Comparison of ENCODE assay signal across 1 cellular context in genomic region chr5:55911784-55912653, GRCh38.
A peak's percentile ranks its signal among the peaks of the same experiment; 100 is the strongest.
TF ChIP-seq lines count a peak whose summit lies in the region.

No MANE protein-coding gene starts in this region.

TF ChIP-seq in K562, 482 proteins besides CTCF, POLR2A, EP300 and RAD21:
- TF ChIP-seq, protein P1, sequence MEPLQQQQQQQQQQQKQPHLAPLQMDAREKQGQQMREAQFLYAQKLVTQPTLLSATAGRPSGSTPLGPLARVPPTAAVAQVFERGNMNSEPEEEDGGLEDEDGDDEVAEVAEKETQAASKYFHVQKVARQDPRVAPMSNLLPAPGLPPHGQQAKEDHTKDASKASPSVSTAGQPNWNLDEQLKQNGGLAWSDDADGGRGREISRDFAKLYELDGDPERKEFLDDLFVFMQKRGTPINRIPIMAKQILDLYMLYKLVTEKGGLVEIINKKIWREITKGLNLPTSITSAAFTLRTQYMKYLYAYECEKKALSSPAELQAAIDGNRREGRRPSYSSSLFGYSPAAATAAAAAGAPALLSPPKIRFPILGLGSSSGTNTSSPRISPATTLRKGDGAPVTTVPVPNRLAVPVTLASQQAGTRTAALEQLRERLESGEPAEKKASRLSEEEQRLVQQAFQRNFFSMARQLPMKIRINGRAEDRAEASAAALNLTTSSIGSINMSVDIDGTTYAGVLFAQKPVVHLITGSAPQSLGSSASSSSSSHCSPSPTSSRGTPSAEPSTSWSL (CRISPR knock-in tag; IDR thresholded peaks at IDR 0.05; ENCODE audit: borderline replicate concordance) = no peak
- TF ChIP-seq CEBPG (CRISPR knock-in tag; IDR thresholded peaks at IDR 0.05) = no peak; the same call in 1 of the 2 replicates
- peak; percentile 79 to 92 for TF ChIP-seq CEBPG (tag; conservative IDR thresholded peaks at IDR 0.05 in 1 of 2, IDR thresholded peaks at IDR 0.05 in 1 of 2)
- TF ChIP-seq ZNF77 (CRISPR knock-in tag; IDR thresholded peaks at IDR 0.05) = no peak
- TF ChIP-seq THRB (CRISPR knock-in tag; conservative IDR thresholded peaks at IDR 0.05) = no peak
- no peak for TF ChIP-seq OTX1 (CRISPR knock-in tag; IDR thresholded peaks at IDR 0.05)
- TF ChIP-seq DLX4 (CRISPR knock-in tag; IDR thresholded peaks at IDR 0.05) = no peak
- TF ChIP-seq NFATC3 (IDR thresholded peaks at IDR 0.05) = no peak
- TF ChIP-seq ZNF766 (CRISPR knock-in tag; conservative IDR thresholded peaks at IDR 0.05) = 0 out of 2 replicates have a peak, but pooled peaks have one; percentile 25
- TF ChIP-seq HOXB6 (CRISPR knock-in tag; IDR thresholded peaks at IDR 0.05; ENCODE audit: borderline replicate concordance) = no peak
- TF ChIP-seq ZNF584 (CRISPR knock-in tag; IDR thresholded peaks at IDR 0.05; ENCODE audit: low read depth) = peak; percentile 76
- TF ChIP-seq EP400 (IDR thresholded peaks at IDR 0.05) = no peak
- no peak for TF ChIP-seq NR2C2 (CRISPR knock-in tag; IDR thresholded peaks at IDR 0.05)
- TF ChIP-seq NR2C2 (tag; IDR thresholded peaks at IDR 0.05) = peak; percentile 28; the same call in 1 of the 2 replicates
- no peak for TF ChIP-seq MTA1 (IDR thresholded peaks at IDR 0.05; ENCODE audit: borderline replicate concordance)
- no peak for TF ChIP-seq NFE2 (IDR thresholded peaks at IDR 0.05; ENCODE audit: low read depth)
- TF ChIP-seq ZNF589 (CRISPR knock-in tag; IDR thresholded peaks at IDR 0.05; ENCODE audit: low read depth) = peak; percentile 72; the same call in 1 of the 2 replicates
- TF ChIP-seq, protein P2, sequence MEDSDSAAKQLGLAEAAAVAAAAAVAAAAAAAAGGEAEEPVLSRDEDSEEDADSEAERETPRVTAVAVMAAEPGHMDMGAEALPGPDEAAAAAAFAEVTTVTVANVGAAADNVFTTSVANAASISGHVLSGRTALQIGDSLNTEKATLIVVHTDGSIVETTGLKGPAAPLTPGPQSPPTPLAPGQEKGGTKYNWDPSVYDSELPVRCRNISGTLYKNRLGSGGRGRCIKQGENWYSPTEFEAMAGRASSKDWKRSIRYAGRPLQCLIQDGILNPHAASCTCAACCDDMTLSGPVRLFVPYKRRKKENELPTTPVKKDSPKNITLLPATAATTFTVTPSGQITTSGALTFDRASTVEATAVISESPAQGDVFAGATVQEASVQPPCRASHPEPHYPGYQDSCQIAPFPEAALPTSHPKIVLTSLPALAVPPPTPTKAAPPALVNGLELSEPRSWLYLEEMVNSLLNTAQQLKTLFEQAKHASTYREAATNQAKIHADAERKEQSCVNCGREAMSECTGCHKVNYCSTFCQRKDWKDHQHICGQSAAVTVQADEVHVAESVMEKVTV (CRISPR knock-in tag; IDR thresholded peaks at IDR 0.05) = no peak
- TF ChIP-seq RAD51 (IDR thresholded peaks at IDR 0.05; ENCODE audit: borderline replicate concordance, low read depth) = no peak
- TF ChIP-seq, protein P3, sequence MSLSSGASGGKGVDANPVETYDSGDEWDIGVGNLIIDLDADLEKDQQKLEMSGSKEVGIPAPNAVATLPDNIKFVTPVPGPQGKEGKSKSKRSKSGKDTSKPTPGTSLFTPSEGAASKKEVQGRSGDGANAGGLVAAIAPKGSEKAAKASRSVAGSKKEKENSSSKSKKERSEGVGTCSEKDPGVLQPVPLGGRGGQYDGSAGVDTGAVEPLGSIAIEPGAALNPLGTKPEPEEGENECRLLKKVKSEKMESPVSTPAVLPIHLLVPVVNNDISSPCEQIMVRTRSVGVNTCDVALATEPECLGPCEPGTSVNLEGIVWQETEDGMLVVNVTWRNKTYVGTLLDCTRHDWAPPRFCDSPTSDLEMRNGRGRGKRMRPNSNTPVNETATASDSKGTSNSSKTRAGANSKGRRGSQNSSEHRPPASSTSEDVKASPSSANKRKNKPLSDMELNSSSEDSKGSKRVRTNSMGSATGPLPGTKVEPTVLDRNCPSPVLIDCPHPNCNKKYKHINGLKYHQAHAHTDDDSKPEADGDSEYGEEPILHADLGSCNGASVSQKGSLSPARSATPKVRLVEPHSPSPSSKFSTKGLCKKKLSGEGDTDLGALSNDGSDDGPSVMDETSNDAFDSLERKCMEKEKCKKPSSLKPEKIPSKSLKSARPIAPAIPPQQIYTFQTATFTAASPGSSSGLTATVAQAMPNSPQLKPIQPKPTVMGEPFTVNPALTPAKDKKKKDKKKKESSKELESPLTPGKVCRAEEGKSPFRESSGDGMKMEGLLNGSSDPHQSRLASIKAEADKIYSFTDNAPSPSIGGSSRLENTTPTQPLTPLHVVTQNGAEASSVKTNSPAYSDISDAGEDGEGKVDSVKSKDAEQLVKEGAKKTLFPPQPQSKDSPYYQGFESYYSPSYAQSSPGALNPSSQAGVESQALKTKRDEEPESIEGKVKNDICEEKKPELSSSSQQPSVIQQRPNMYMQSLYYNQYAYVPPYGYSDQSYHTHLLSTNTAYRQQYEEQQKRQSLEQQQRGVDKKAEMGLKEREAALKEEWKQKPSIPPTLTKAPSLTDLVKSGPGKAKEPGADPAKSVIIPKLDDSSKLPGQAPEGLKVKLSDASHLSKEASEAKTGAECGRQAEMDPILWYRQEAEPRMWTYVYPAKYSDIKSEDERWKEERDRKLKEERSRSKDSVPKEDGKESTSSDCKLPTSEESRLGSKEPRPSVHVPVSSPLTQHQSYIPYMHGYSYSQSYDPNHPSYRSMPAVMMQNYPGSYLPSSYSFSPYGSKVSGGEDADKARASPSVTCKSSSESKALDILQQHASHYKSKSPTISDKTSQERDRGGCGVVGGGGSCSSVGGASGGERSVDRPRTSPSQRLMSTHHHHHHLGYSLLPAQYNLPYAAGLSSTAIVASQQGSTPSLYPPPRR (CRISPR knock-in tag; IDR thresholded peaks at IDR 0.05; ENCODE audit: borderline replicate concordance) = no peak
- peak; percentile 71; the same call in 1 of the 2 replicates for TF ChIP-seq NFXL1 (CRISPR knock-in tag; IDR thresholded peaks at IDR 0.05)
- peak; percentile 30; the same call in 1 of the 2 replicates for TF ChIP-seq PTTG1 (tag; IDR thresholded peaks at IDR 0.05; ENCODE audit: low read depth)
- no peak for TF ChIP-seq TFAM (CRISPR knock-in tag; conservative IDR thresholded peaks at IDR 0.05)
- TF ChIP-seq ZNF224 (CRISPR knock-in tag; IDR thresholded peaks at IDR 0.05) = no peak
- TF ChIP-seq SMAD4 (CRISPR knock-in tag; conservative IDR thresholded peaks at IDR 0.05) = no peak; the same call in 1 of the 2 replicates
- no peak for TF ChIP-seq SIN3B (IDR thresholded peaks at IDR 0.05; ENCODE audit: low read depth)
- no peak for TF ChIP-seq ZNF398 (CRISPR knock-in tag; IDR thresholded peaks at IDR 0.05)
- TF ChIP-seq, protein P4, sequence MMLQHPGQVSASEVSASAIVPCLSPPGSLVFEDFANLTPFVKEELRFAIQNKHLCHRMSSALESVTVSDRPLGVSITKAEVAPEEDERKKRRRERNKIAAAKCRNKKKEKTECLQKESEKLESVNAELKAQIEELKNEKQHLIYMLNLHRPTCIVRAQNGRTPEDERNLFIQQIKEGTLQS (IDR thresholded peaks at IDR 0.05) = peak; percentile 43; the same call in 1 of the 2 replicates
- TF ChIP-seq, protein P4 (CRISPR knock-in tag; conservative IDR thresholded peaks at IDR 0.05) = no peak
- TF ChIP-seq ILF3 (IDR thresholded peaks at IDR 0.05; ENCODE audit: borderline replicate concordance) = no peak
- 0 out of 2 replicates have a peak, but pooled peaks have one; percentile 16 for TF ChIP-seq L3MBTL2 (IDR thresholded peaks at IDR 0.05)
- TF ChIP-seq, protein P5, sequence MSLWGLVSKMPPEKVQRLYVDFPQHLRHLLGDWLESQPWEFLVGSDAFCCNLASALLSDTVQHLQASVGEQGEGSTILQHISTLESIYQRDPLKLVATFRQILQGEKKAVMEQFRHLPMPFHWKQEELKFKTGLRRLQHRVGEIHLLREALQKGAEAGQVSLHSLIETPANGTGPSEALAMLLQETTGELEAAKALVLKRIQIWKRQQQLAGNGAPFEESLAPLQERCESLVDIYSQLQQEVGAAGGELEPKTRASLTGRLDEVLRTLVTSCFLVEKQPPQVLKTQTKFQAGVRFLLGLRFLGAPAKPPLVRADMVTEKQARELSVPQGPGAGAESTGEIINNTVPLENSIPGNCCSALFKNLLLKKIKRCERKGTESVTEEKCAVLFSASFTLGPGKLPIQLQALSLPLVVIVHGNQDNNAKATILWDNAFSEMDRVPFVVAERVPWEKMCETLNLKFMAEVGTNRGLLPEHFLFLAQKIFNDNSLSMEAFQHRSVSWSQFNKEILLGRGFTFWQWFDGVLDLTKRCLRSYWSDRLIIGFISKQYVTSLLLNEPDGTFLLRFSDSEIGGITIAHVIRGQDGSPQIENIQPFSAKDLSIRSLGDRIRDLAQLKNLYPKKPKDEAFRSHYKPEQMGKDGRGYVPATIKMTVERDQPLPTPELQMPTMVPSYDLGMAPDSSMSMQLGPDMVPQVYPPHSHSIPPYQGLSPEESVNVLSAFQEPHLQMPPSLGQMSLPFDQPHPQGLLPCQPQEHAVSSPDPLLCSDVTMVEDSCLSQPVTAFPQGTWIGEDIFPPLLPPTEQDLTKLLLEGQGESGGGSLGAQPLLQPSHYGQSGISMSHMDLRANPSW (CRISPR knock-in tag; IDR thresholded peaks at IDR 0.05) = no peak
- TF ChIP-seq KDM5B (IDR thresholded peaks at IDR 0.05; ENCODE audit: insufficient replicate concordance, low read depth, low read length) = no peak
- no peak for TF ChIP-seq ZKSCAN1 (IDR thresholded peaks at IDR 0.05; ENCODE audit: low read depth, low read length)
- peak in 1 of 2 experiments; percentile 74; a peak in 2 of 4 replicates for TF ChIP-seq TRIM24 (IDR thresholded peaks at IDR 0.05)
- TF ChIP-seq ZNF197 (CRISPR knock-in tag; IDR thresholded peaks at IDR 0.05; ENCODE audit: low read depth) = no peak
- TF ChIP-seq SUPT5H (IDR thresholded peaks at IDR 0.05) = no peak
- TF ChIP-seq XRCC3 (IDR thresholded peaks at IDR 0.05) = no peak
- TF ChIP-seq IRF2 (CRISPR knock-in tag; IDR thresholded peaks at IDR 0.05) = no peak
- TF ChIP-seq ARID2 (IDR thresholded peaks at IDR 0.05) = no peak
- no peak for TF ChIP-seq SRSF7 (optimal IDR thresholded peaks at IDR 0.05; ENCODE audit: low read depth, low read length)
- TF ChIP-seq NR4A1 (CRISPR knock-in tag; IDR thresholded peaks at IDR 0.05) = no peak
- 0 out of 2 replicates have a peak, but pooled peaks have one; percentile 29 for TF ChIP-seq NR4A1 (tag; IDR thresholded peaks at IDR 0.05)
- no peak for TF ChIP-seq ZNF644 (tag; IDR thresholded peaks at IDR 0.05; ENCODE audit: low read depth)
- TF ChIP-seq ZNF175 (CRISPR knock-in tag; IDR thresholded peaks at IDR 0.05; ENCODE audit: low read depth) = peak; percentile 56; the same call in 1 of the 2 replicates
- TF ChIP-seq SETDB1 (IDR thresholded peaks at IDR 0.05; ENCODE audit: low read length) = no peak
